Comparison of ENCODE assay signal across 8 cellular contexts in the genomic region with DNA sequence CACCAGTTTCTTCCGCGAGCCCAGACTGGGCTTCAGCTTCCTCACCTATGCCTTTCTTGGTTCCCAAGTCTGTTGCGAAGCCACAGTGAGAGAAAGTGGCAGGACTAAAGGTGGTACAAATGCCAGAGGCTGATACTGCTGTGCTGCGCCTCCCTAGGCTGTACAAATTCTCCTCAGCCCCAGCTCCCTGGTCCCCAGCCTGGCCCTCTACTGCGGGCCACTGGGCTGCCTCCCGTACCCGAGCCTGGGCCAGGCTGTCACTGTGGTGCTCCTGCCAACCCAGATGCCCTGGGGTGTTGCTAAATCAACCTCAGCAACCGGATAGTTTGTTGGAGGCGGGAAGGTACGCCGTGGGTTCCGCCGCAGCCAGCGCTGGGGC. TPM values are rescaled to one million over a fixed set of nuclear protein-coding genes. Genes with fewer than 3 reads are reported as not detected.
DNase-seq lines count a peak whose midpoint lies in the region; ATAC-seq and TF ChIP-seq lines count a peak whose summit lies in the region.

No MANE protein-coding gene starts in this region.

- H3K9me3 Mint-ChIP-seq in brain: peaks cover 0 to 2% (median 0%) of the 10 kb centered on the region in 5 experiments
- H3K9me3 Mint-ChIP-seq in naive B cell: no peaks in the 10 kb centered on the region

- no peaks in the 10 kb centered on the region for H3K27me3 Mint-ChIP-seq in brain
- no peaks in the 10 kb centered on the region for H3K27me3 Mint-ChIP-seq in naive B cell

- H3K4me1 Mint-ChIP-seq in brain (peaks cover 45% of the 10 kb centered on the region), naive B cell (peaks cover 43 to 67% (median 58%) of the 10 kb centered on the region in 3 donors)

- no peak for TF ChIP-seq CTCF in brain (conservative IDR thresholded peaks at IDR 0.05)
- TF ChIP-seq CTCF in omental fat pad (IDR thresholded peaks at IDR 0.05): no peak

- no peaks in the 10 kb centered on the region for H3K36me3 Mint-ChIP-seq in brain
- H3K36me3 Mint-ChIP-seq in naive B cell: peaks cover 0 to 4% of the 10 kb centered on the region in 2 donors

- peak overlapping the region; percentile 73 to 87 (median 80) for H3K4me3 Mint-ChIP-seq in brain
- H3K4me3 Mint-ChIP-seq in naive B cell: peak overlapping the region; percentile 75 to 96 (median 92)

- peak; percentile 25 for ATAC-seq in HG03432 (IDR thresholded peaks at IDR 0.05; ENCODE audit: unreplicated experiment)
- ATAC-seq in naive B cell (ENCODE audit: low read depth in 2 of 2): no peak
- no peak for ATAC-seq in omental fat pad (ENCODE audit: low FRiP score)

- H3K27ac Mint-ChIP-seq in brain: peak overlapping the region in 2 of 5 experiments; percentile 21 to 48
- peak overlapping the region; percentile 44 to 94 (median 88) for H3K27ac Mint-ChIP-seq in naive B cell

- DNase-seq in DMS79 treated with DMSO at 0.1 percent for 48 hours (lab: John Stamatoyannopoulos, UW) (peak; percentile 28), DMS79 (lab: John Stamatoyannopoulos, UW) (no peak), naive B cell (no peak), pons (ENCODE audit: low spot score) (no peak), NCI-H2107 (lab: John Stamatoyannopoulos, UW) (no peak), omental fat pad (ENCODE audit: low spot score) (no peak)

RNA-seq across cellular contexts. Expression of gene TEX264, which starts 0.4 kb away (rescaled TPM):
- polyA plus RNA-seq in brain (ENCODE audit: insufficient read depth, low read depth, low replicate concordance) (48.3 TPM), naive B cell (ENCODE audit: low read depth in 6 of 6) (100 to 1,000 TPM in 2 of 6 donors, 10 to 100 TPM in 4; 69.7 to 101 (median 87.2) TPM)
- 10 to 100 TPM; 40.2 to 82.1 (median 62.9) TPM for total RNA-seq in omental fat pad

RNA-seq across cellular contexts. Expression of gene GRM2, which starts 36.2 kb away (rescaled TPM):
- 10.5 TPM for polyA plus RNA-seq in brain (ENCODE audit: insufficient read depth, low read depth, low replicate concordance)
- polyA plus RNA-seq in naive B cell (ENCODE audit: low read depth in 6 of 6): under 1 TPM in 2 of 6 donors, not detected in 4; 0.07 to 0.15 TPM
- under 1 TPM in 3 of 4 donors, not detected in 1; 0.06 to 0.48 (median 0.19) TPM for total RNA-seq in omental fat pad

Comparison
In these comparisons a context has a peak if more than half of its experiments do, and no peak if none do; other contexts are left out.
1. RNA of gene GRM2, which starts 36.2 kb away (polyA plus RNA-seq): 10.5 TPM in brain (single experiment); 0.07 to 0.15 TPM in naive B cell; every median in the first group is over 10 times any median in the second.